In the genomic region with DNA sequence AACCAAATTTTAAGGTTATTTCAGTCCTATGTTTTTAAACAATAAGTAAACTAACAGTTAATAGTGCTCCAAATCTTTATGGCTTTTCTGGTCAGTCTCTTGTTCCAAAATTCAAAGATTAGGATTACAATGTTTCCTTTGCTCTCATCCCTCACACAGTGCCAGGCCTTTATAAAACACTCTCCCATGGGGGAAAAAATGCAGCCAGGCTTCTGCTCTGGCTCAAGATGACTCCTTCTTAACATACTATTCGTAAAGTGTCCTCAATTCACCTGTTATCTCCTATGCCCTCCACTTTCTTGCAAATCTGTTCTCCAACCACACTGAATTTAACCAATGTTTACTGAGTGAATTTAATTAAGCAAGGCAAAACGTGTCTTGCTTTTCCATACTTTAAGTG, we compare ENCODE assay signal across 10 cellular contexts. TPM values are rescaled to one million over a fixed set of nuclear protein-coding genes. Genes with fewer than 3 reads are reported as not detected.
A peak's percentile ranks its signal among the peaks of the same experiment; 100 is the strongest.
DNase-seq lines count a peak whose midpoint lies in the region; ATAC-seq and TF ChIP-seq lines count a peak whose summit lies in the region.
"Had no signal": no experiment of that assay in that cellular context is flagged by ENCODE, and none has a peak within 500 bp of the region (broad histone marks: within the 10 kb centered on the region; RNA-seq: fewer than 3 reads in every experiment).

No MANE protein-coding gene starts in this region.

- TF ChIP-seq POLR2A in sigmoid colon (IDR thresholded peaks at IDR 0.05) = no peak

- no peak overlapping the region for H3K27ac Mint-ChIP-seq in activated CD8-positive, alpha-beta memory T cell treated with anti-CD3 and anti-CD28 coated beads, Interleukin-2, amount 10 ng/mL, durations not matched to agents 7 days and 5 days
- H3K27ac Mint-ChIP-seq: naive thymus-derived CD8-positive, alpha-beta T cell; stimulated activated naive B cell treated with anti-CD40 and anti-IgM and Interleukin-4, amounts not matched to agents 10 μg/mL and 1 μg/mL and 100 μg/mL, for 72 hours had no signal

- peaks cover 5% of the 10 kb centered on the region; the same call in 1 of the 2 replicates for H3F3A ChIP-seq in PC-9 (ENCODE audit: insufficient read depth, low read depth)

- WGBS in sigmoid colon, 2 donors = 14 to 20% methylated on average over 2 of the region's 2 CpGs

- H3K4me3 Mint-ChIP-seq in activated CD8-positive, alpha-beta memory T cell treated with anti-CD3 and anti-CD28 coated beads, Interleukin-2, amount 10 ng/mL, durations not matched to agents 7 days and 5 days = no peak overlapping the region
- H3K4me3 Mint-ChIP-seq: naive thymus-derived CD8-positive, alpha-beta T cell; stimulated activated naive B cell treated with anti-CD40 and anti-IgM and Interleukin-4, amounts not matched to agents 10 μg/mL and 1 μg/mL and 100 μg/mL, for 72 hours had no signal

- POLR2A ChIA-PET in PC-9 (lab: Charles Lee; ENCODE audit: unreplicated experiment) = no interaction called here

- H3K4me2 ChIP-seq in PC-9 = peak overlapping the region; percentile 88

- ATAC-seq in stimulated activated naive CD8-positive, alpha-beta T cell treated with anti-CD3 and anti-CD28 coated beads, Interleukin-15, Interleukin-2, amounts not matched to agents 100 U/mL and 50 U/mL, for 24 hours = no peak
- ATAC-seq in GM18520 (IDR thresholded peaks at IDR 0.05; ENCODE audit: unreplicated experiment) = no peak
- no peak for ATAC-seq in activated CD8-positive, alpha-beta memory T cell treated with anti-CD3 and anti-CD28 coated beads, Interleukin-2, amount 10 ng/mL, durations not matched to agents 7 days and 5 days
- ATAC-seq: naive thymus-derived CD8-positive, alpha-beta T cell; stimulated activated naive B cell treated with anti-CD40 and anti-IgM and Interleukin-4, amounts not matched to agents 10 μg/mL and 1 μg/mL and 100 μg/mL, for 72 hours had no signal

- H3K4me1 Mint-ChIP-seq in activated CD8-positive, alpha-beta memory T cell treated with anti-CD3 and anti-CD28 coated beads, Interleukin-2, amount 10 ng/mL, durations not matched to agents 7 days and 5 days = peaks cover 26% of the 10 kb centered on the region

- TF ChIP-seq CTCF in PC-9 (conservative IDR thresholded peaks at IDR 0.05) (no peak), foreskin fibroblast (IDR thresholded peaks at IDR 0.05; ENCODE audit: low read depth, low read length) (no peak), sigmoid colon (IDR thresholded peaks at IDR 0.05) (no peak)

- no peak for TF ChIP-seq EP300 in sigmoid colon (IDR thresholded peaks at IDR 0.05)

- no peaks in the 10 kb centered on the region; the same call in 1 of the 2 replicates for H3K36me3 ChIP-seq in ES-I3 (ENCODE audit: insufficient read depth, low read length)
- peaks cover 6% of the 10 kb centered on the region; the same call in 1 of the 2 replicates for H3K36me3 ChIP-seq in PC-9 (ENCODE audit: low read depth)
- peaks cover 0 to 14% (median 0%) of the 10 kb centered on the region in 4 donors for H3K36me3 ChIP-seq in sigmoid colon

- CTCF ChIA-PET in PC-9 (lab: Charles Lee) = no interaction called here
- CTCF ChIA-PET in activated CD8-positive, alpha-beta memory T cell treated with anti-CD3 and anti-CD28 coated beads, Interleukin-2, amount 10 ng/mL, durations not matched to agents 7 days and 5 days (lab: Charles Lee) = interaction anchor here (1.2 to 3.4 kb wide), 5 partner anchors 12 to 91 kb away, joined by 3 to 42 read pairs (median 13); partner anchors contain the start of gene CSNK1G3

- H3K9me3 ChIP-seq in ES-I3 (ENCODE audit: control insufficient read depth, insufficient read depth, low read length) (no peaks in the 10 kb centered on the region), PC-9 (ENCODE audit: insufficient read depth, low read depth) (no peaks in the 10 kb centered on the region), sigmoid colon (no peaks in the 10 kb centered on the region)

- H3K9me3 Mint-ChIP-seq in activated CD8-positive, alpha-beta memory T cell treated with anti-CD3 and anti-CD28 coated beads, Interleukin-2, amount 10 ng/mL, durations not matched to agents 7 days and 5 days (ENCODE audit: low read depth) = no peaks in the 10 kb centered on the region

- no peaks in the 10 kb centered on the region for H3K27me3 ChIP-seq in PC-9 (ENCODE audit: insufficient read depth, low read depth)
- no peaks in the 10 kb centered on the region for H3K27me3 ChIP-seq in sigmoid colon

- peaks cover 14% of the 10 kb centered on the region for H3K36me3 Mint-ChIP-seq in activated CD8-positive, alpha-beta memory T cell treated with anti-CD3 and anti-CD28 coated beads, Interleukin-2, amount 10 ng/mL, durations not matched to agents 7 days and 5 days

- H3K4me1 ChIP-seq in ES-I3 (ENCODE audit: insufficient read depth, low read length) (no peaks in the 10 kb centered on the region), PC-9 (replicated peaks; ENCODE audit: insufficient read depth) (peaks cover 30% of the 10 kb centered on the region), sigmoid colon (peaks cover 0 to 26% (median 19%) of the 10 kb centered on the region in 4 donors)

- H3K27me3 Mint-ChIP-seq in activated CD8-positive, alpha-beta memory T cell treated with anti-CD3 and anti-CD28 coated beads, Interleukin-2, amount 10 ng/mL, durations not matched to agents 7 days and 5 days = no peaks in the 10 kb centered on the region
- H3K27me3 Mint-ChIP-seq: naive thymus-derived CD8-positive, alpha-beta T cell; stimulated activated naive B cell treated with anti-CD40 and anti-IgM and Interleukin-4, amounts not matched to agents 10 μg/mL and 1 μg/mL and 100 μg/mL, for 72 hours had no signal

- H3K9ac ChIP-seq in ES-I3 (ENCODE audit: low read depth, low read length) = peak overlapping the region; percentile 86

- H3K27ac ChIP-seq in PC-9 = no peak overlapping the region
- peak overlapping the region in 3 of 4 donors; percentile 90 to 97 (median 92) for H3K27ac ChIP-seq in sigmoid colon

- no TSS peak for BruUV-seq in PC-9 (replicated peaks; lab: Mats Ljungman, UMichigan)

- intact Hi-C loops in PC-9 (cut with micrococcal nuclease; ENCODE audit: unreplicated experiment) = loop anchor here (1.0 to 2.0 kb wide), 2 partner anchors 9 to 189 kb away; no protein-coding TSS in a partner anchor
- intact Hi-C loops in sigmoid colon (cut with DNase I) = loop anchor here (2.0 to 5.0 kb wide), 2 partner anchors 189 to 384 kb away; partner anchors contain the start of gene PPIC

- H3K79me2 ChIP-seq in PC-9 (ENCODE audit: low read depth) = peaks cover 34% of the 10 kb centered on the region

- H3K4me3 ChIP-seq in PC-9 = peak overlapping the region; percentile 66
- H3K4me3 ChIP-seq in foreskin fibroblast (ENCODE audit: low read depth in 1 of 2, low read length in 2 of 2) = peak overlapping the region; percentile 80 to 92
- H3K4me3 ChIP-seq in sigmoid colon = peak overlapping the region in 3 of 4 donors; percentile 88 to 95 (median 92)

- no peaks in the 10 kb centered on the region for H4K20me1 ChIP-seq in PC-9 (ENCODE audit: insufficient read depth)

- DNase-seq in PC-9 (no peak), foreskin fibroblast (peak in 1 of 2 donors; percentile 18), sigmoid colon (no peak)
- no peak for DNase-seq in stimulated activated naive CD8-positive, alpha-beta T cell treated with anti-CD3 and anti-CD28 coated beads, Interleukin-15, Interleukin-2, amounts not matched to agents 100 U/mL and 50 U/mL, for 24 hours
- DNase-seq in effector CD4-positive, alpha-beta T cell = no peak
- DNase-seq in activated CD8-positive, alpha-beta memory T cell treated with anti-CD3 and anti-CD28 coated beads, Interleukin-2, amount 10 ng/mL, durations not matched to agents 7 days and 5 days = no peak
- DNase-seq: stimulated activated naive B cell treated with anti-CD40 and anti-IgM and Interleukin-4, amounts not matched to agents 10 μg/mL and 1 μg/mL and 100 μg/mL, for 72 hours had no signal

- H3K9me2 ChIP-seq in PC-9 (ENCODE audit: insufficient read depth) = no peaks in the 10 kb centered on the region

- no peak overlapping the region for H2AFZ ChIP-seq in PC-9

RNA-seq across cellular contexts. Expression of gene CEP120, which starts 1.4 kb away (rescaled TPM):
- total RNA-seq in PC-9 (2021) = 17.1 and 24.5 TPM in 2 replicates
- total RNA-seq in sigmoid colon = 10 to 100 TPM; 18.6 to 23.5 (median 21.9) TPM
- polyA plus RNA-seq in sigmoid colon = 1 to 10 TPM; 3.9 to 7.4 (median 5.4) TPM
- total RNA-seq in activated CD8-positive, alpha-beta memory T cell treated with anti-CD3 and anti-CD28 coated beads, Interleukin-2, amount 10 ng/mL, durations not matched to agents 7 days and 5 days = 10 to 100 TPM; 29.4 to 32.1 TPM
